ENCODE assay signal across 8 cellular contexts in the genomic region with DNA sequence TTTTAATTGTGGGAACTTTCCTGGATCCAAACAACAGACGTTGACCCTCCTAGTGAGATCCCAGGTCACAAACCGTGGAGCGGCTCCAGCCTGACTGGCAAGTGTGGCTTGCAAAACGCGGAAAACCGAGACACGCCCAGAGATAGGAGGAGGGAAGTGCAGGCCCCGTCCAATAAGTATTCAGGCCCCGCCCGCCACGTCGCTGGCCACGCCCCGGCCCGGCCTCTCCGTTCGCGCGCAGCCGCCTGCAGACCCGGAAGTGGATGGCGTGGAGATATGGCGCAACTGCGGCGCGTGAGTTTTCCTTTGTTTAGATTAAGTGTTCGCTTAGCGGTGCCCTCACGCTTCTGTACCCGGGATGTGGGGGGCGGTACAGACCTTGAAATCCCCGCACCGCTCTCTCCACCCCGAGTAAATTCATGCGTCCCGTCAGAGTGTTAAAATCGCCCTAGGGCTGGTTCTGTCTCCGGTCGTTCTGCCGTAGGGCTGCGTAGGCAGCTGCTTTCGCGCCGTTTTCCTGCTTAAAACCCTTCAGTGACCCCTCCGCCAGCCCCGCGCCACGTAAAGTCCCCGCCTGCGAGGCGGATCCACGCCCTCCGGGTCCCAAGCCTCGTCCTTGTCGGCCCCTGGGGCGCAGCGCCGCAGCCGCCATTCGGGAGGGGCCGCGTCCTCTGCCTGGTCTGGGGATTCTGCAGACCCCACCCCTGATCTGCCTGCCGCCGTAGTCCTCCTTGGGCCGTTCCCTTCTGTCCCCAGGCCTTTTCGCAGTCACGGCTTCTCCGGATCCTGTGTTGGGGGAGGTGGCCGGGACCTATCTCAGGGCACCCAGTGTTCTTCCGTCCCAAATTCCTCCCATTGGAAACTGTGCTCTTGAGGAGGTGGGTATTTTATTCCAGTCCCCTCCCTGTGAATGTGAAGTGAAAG. TPM values are rescaled to one million over a fixed set of nuclear protein-coding genes. Genes with fewer than 3 reads are reported as not detected.
DNase-seq lines count a peak whose midpoint lies in the region; ATAC-seq and TF ChIP-seq lines count a peak whose summit lies in the region.

A gene (plus strand): TSS at position 250 of the 924 bp plus-strand sequence. CDS start 27 bp downstream, at position 277.

- CTCF ChIA-PET in Caco-2 (lab: Charles Lee) = no interaction called here

- under 1% methylated on average over 68 of the region's 70 CpGs for WGBS in HUES64

- no peak for TF ChIP-seq CTCF in Caco-2 (IDR thresholded peaks at IDR 0.05; ENCODE audit: insufficient read depth in 1 of 2, low read depth in 1 of 2, low read length in 1 of 2, severe bottlenecking in 1 of 2, unreplicated experiment in 1 of 2)
- TF ChIP-seq CTCF in OCI-LY1 (IDR thresholded peaks at IDR 0.05; ENCODE audit: low read length) = no peak
- no peak for TF ChIP-seq CTCF in endothelial cell (IDR thresholded peaks at IDR 0.05; ENCODE audit: unreplicated experiment)
- TF ChIP-seq CTCF in mesothelial cell of epicardium (IDR thresholded peaks at IDR 0.05; ENCODE audit: unreplicated experiment) = no peak

- H3K9me3 ChIP-seq in Caco-2 = peaks cover 6% of the 10 kb centered on the region
- H3K9me3 ChIP-seq in HUES64 (ENCODE audit: insufficient read depth, low read depth, low read length) = no peaks in the 10 kb centered on the region
- H3K9me3 ChIP-seq in OCI-LY1 (ENCODE audit: low read length) = peaks cover 27% of the 10 kb centered on the region

- H3K27ac ChIP-seq in HUES64 (ENCODE audit: low read depth, low read length) (peak within 1 kb of the TSS; percentile 95), OCI-LY1 (ENCODE audit: low read depth, low read length, poor library complexity, severe bottlenecking) (peak within 1 kb of the TSS; percentile 11)

- 0 out of 2 replicates have a peak within 1 kb of the TSS, but pooled peaks have one; percentile 62 for H2AFZ ChIP-seq in OCI-LY1 (ENCODE audit: low read length)

- H3K27me3 ChIP-seq in Caco-2 (replicated peaks; ENCODE audit: control insufficient read depth, insufficient read depth, low read length) = no peaks in the 10 kb centered on the region
- no peaks in the 10 kb centered on the region for H3K27me3 ChIP-seq in HUES64 (ENCODE audit: insufficient read depth, low read length)
- H3K27me3 ChIP-seq in OCI-LY1 (ENCODE audit: insufficient read depth, low read length) = no peaks in the 10 kb centered on the region

- peak within 1 kb of the TSS; percentile 98 for H3K4me2 ChIP-seq in OCI-LY1 (ENCODE audit: low read length)

- DNase-seq in Caco-2 (peak; percentile 97 to 98), endothelial cell (ENCODE audit: low spot score) (peak; percentile 97), mesothelial cell of epicardium (ENCODE audit: low spot score in 2 of 2, unreplicated experiment in 2 of 2) (peak; percentile 92 to 98)
- DNase-seq in activated CD8-positive, alpha-beta memory T cell treated with anti-CD3 and anti-CD28 coated beads, Interleukin-2, amount 50 U/mL, for 4 hours = peak; percentile 99
- peak; percentile 94 to 95 for DNase-seq in stimulated activated CD8-positive, alpha-beta memory T cell treated with anti-CD3 and anti-CD28 coated beads, Interleukin-15, amount 100 ng/mL, for 48 hours (ENCODE audit: low read depth in 2 of 2)

- no peaks in the 10 kb centered on the region for H3K9me2 ChIP-seq in OCI-LY1 (ENCODE audit: low read depth, low read length)

- POLR2A ChIA-PET in Caco-2 (lab: Charles Lee) = no interaction called here

- H3K36me3 Mint-ChIP-seq in Caco-2 (ENCODE audit: insufficient read depth, unreplicated experiment) (peaks cover 44% of the 10 kb centered on the region), endothelial cell (ENCODE audit: low read depth, unreplicated experiment) (peaks cover 34% of the 10 kb centered on the region), mesothelial cell of epicardium (peaks cover 21% of the 10 kb centered on the region)

- peaks cover 3% of the 10 kb centered on the region for H3K36me3 ChIP-seq in Caco-2 (ENCODE audit: control insufficient read depth, insufficient read depth, low read length)
- peaks cover 28% of the 10 kb centered on the region for H3K36me3 ChIP-seq in HUES64 (ENCODE audit: insufficient read depth, low read length)
- H3K36me3 ChIP-seq in OCI-LY1 (ENCODE audit: insufficient read depth, low read length) = peaks cover 40% of the 10 kb centered on the region

- BruUV-seq in Caco-2 (replicated peaks; lab: Mats Ljungman, UMichigan) = TSS peak; percentile 78

- peak; percentile 94 for ATAC-seq in GM21447 (IDR thresholded peaks at IDR 0.05; ENCODE audit: unreplicated experiment)

- intact Hi-C loops in Caco-2 (cut with micrococcal nuclease; ENCODE audit: unreplicated experiment) = no loop called here

- H3K4me3 Mint-ChIP-seq in Caco-2 (ENCODE audit: unreplicated experiment) (peak within 1 kb of the TSS; percentile 83), endothelial cell (ENCODE audit: unreplicated experiment) (peak within 1 kb of the TSS; percentile 100), mesothelial cell of epicardium (peak within 1 kb of the TSS; percentile 93)

- no peaks in the 10 kb centered on the region for H3F3A ChIP-seq in OCI-LY1 (ENCODE audit: insufficient read depth, low read length)

- H3K9ac ChIP-seq in HUES64 (ENCODE audit: low read depth, low read length) (peak within 1 kb of the TSS; percentile 99), OCI-LY1 (ENCODE audit: low read length) (peak within 1 kb of the TSS; percentile 94)

- peaks cover 36% of the 10 kb centered on the region for H3K79me2 ChIP-seq in OCI-LY1 (ENCODE audit: insufficient read depth, low read length)

- H3K4me3 ChIP-seq in Caco-2 (ENCODE audit: low read depth, low read length) (peak within 1 kb of the TSS; percentile 53), HUES64 (ENCODE audit: low read length) (peak within 1 kb of the TSS; percentile 90), OCI-LY1 (ENCODE audit: low read depth, low read length, poor library complexity, severe bottlenecking) (peak within 1 kb of the TSS; percentile 87)

- no peaks in the 10 kb centered on the region for H4K20me1 ChIP-seq in OCI-LY1 (ENCODE audit: insufficient read depth, low read length)

- peaks cover 11% of the 10 kb centered on the region for H3K4me1 Mint-ChIP-seq in Caco-2 (ENCODE audit: low read depth, unreplicated experiment)
- peaks cover 15% of the 10 kb centered on the region for H3K4me1 Mint-ChIP-seq in endothelial cell (ENCODE audit: unreplicated experiment)
- peaks cover 20% of the 10 kb centered on the region for H3K4me1 Mint-ChIP-seq in mesothelial cell of epicardium

- H3K27ac Mint-ChIP-seq in Caco-2 (ENCODE audit: unreplicated experiment) = peak within 1 kb of the TSS; percentile 82
- peak within 1 kb of the TSS; percentile 100 for H3K27ac Mint-ChIP-seq in endothelial cell (ENCODE audit: unreplicated experiment)
- H3K27ac Mint-ChIP-seq in mesothelial cell of epicardium = peak within 1 kb of the TSS; percentile 98

- H3K4me1 ChIP-seq in Caco-2 = no peaks in the 10 kb centered on the region
- H3K4me1 ChIP-seq in HUES64 (ENCODE audit: insufficient read depth, low read length) = no peaks in the 10 kb centered on the region
- H3K4me1 ChIP-seq in OCI-LY1 (ENCODE audit: insufficient read depth, low read length, severe bottlenecking) = peaks cover 13% of the 10 kb centered on the region

- H3K9me3 Mint-ChIP-seq in Caco-2 (ENCODE audit: unreplicated experiment) (peaks cover 41% of the 10 kb centered on the region), endothelial cell (ENCODE audit: unreplicated experiment) (peaks cover 9% of the 10 kb centered on the region), mesothelial cell of epicardium (peaks cover 13% of the 10 kb centered on the region)

- no peaks in the 10 kb centered on the region for H3K27me3 Mint-ChIP-seq in Caco-2 (ENCODE audit: insufficient read depth, unreplicated experiment)
- H3K27me3 Mint-ChIP-seq in endothelial cell (ENCODE audit: unreplicated experiment) = peaks cover 8% of the 10 kb centered on the region
- H3K27me3 Mint-ChIP-seq in mesothelial cell of epicardium (ENCODE audit: low read depth) = no peaks in the 10 kb centered on the region

RNA-seq across cellular contexts. Expression of the gene that starts here (rescaled TPM):
- total RNA-seq in Caco-2 (2022) (12.1 and 12.9 TPM in 2 replicates), endothelial cell (ENCODE audit: unreplicated experiment) (16.4 TPM), mesothelial cell of epicardium (26.2 to 28.8 TPM (median 26.9 TPM) in 3 replicates)
- polyA plus RNA-seq in HUES64 (2013, experiment 1 of 2) = 16.6 TPM
- 18.6 TPM for polyA plus RNA-seq in HUES64 (2013, experiment 2 of 2)

Comparison
In these comparisons a context has a peak if more than half of its experiments do, and no peak if none do; other contexts are left out.
1. Peak in every context shown above with its lines: DNase-seq, ATAC-seq, H3K4me3 ChIP-seq and H3K27ac ChIP-seq.